8 cellular contexts compared by ENCODE assay signal in the genomic region with DNA sequence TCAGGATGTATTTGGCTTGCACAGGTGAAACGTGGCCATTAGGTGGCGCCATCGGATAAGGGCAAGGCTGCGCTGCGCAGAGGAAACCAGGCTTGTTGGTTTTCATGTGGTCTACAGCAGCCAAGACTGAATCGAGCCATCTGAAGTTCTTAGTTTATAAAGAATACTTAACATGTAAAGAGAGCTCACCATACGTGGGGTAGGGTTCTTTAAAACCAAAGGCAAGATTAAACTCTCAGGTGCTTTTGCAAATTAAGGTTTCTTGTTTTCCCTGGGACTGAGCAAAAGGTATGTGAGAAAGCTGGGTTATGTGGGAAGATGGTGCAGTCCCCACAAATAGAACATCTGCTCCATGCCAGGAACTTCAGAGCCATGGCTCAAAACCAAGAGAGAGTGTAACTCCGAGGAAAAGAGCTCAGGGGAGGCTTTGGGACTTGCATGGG. TPM values are rescaled to one million over a fixed set of nuclear protein-coding genes. Genes with fewer than 3 reads are reported as not detected.
A peak's percentile ranks its signal among the peaks of the same experiment; 100 is the strongest.
DNase-seq lines count a peak whose midpoint lies in the region; ATAC-seq and TF ChIP-seq lines count a peak whose summit lies in the region.

No MANE protein-coding gene starts in this region.

- no peak overlapping the region for H2AK5ac ChIP-seq in neuronal stem cell (ENCODE audit: low read depth, low read length)

- no peak overlapping the region for H2BK15ac ChIP-seq in neuronal stem cell (ENCODE audit: low read length)

- H3K4me2 ChIP-seq in neuronal stem cell (ENCODE audit: insufficient read depth, low read length, poor library complexity, severe bottlenecking) = no peak overlapping the region

- no CpG with 5 or more reads among the region's 8 CpGs for WGBS in neuronal stem cell (ENCODE audit: extremely low coverage in 2 of 2, insufficient read length in 2 of 2, insufficient replicate concordance in 1 of 2), 2 donors
- 0 to 1% (median 1%) methylated on average over 8 of the region's 8 CpGs for WGBS in stomach, 5 donors

- no peak overlapping the region for H3K23ac ChIP-seq in neuronal stem cell (ENCODE audit: low read depth, low read length, poor library complexity)

- H3K4me1 Mint-ChIP-seq in activated T-helper 1 cell treated with anti-CD3 and anti-CD28 coated beads, Interleukin-12 subunit alpha, Interleukin-12 subunit beta, Interleukin-2, Interleukin-4 antibody, amounts not matched to agents 30 ng/mL and 10 ng/mL and 1 ng/mL, durations not matched to agents 14 hours and 24 hours and 36 hours (ENCODE audit: low read depth) = peaks cover 7% of the 10 kb centered on the region

- H2AFZ ChIP-seq in neuronal stem cell (ENCODE audit: low read length) = peak overlapping the region; percentile 65

- H3K4ac ChIP-seq in neuronal stem cell (ENCODE audit: low read length) = no peak overlapping the region

- no peak overlapping the region for H3K9ac ChIP-seq in neuronal stem cell (ENCODE audit: low read depth, low read length, poor library complexity)

- H3K27ac ChIP-seq in neuronal stem cell (replicated peaks; ENCODE audit: low read length) = no peak overlapping the region
- H3K27ac ChIP-seq in stomach = no peak overlapping the region

- no peak overlapping the region for H2BK12ac ChIP-seq in neuronal stem cell (ENCODE audit: low read length)

- H3K9me3 ChIP-seq in neuronal stem cell (replicated peaks in 1 of 2; ENCODE audit: control insufficient read depth in 2 of 2, insufficient read depth in 1 of 2, low read depth in 1 of 2, low read length in 2 of 2) (no peaks in the 10 kb centered on the region), stomach (no peaks in the 10 kb centered on the region)

- no peak overlapping the region for H3K27ac Mint-ChIP-seq in activated T-helper 1 cell treated with anti-CD3 and anti-CD28 coated beads, Interleukin-12 subunit alpha, Interleukin-12 subunit beta, Interleukin-2, Interleukin-4 antibody, amounts not matched to agents 30 ng/mL and 10 ng/mL and 1 ng/mL, durations not matched to agents 14 hours and 24 hours and 36 hours

- no peak overlapping the region for H2BK5ac ChIP-seq in neuronal stem cell (ENCODE audit: low read length)

- H3K14ac ChIP-seq in neuronal stem cell (ENCODE audit: low read length) = no peak overlapping the region

- DNase-seq in M059J (ENCODE audit: low read depth) (peak; percentile 76), RPMI7951 (ENCODE audit: low read depth) (peak; percentile 72), fibroblast of the aortic adventitia (ENCODE audit: low read depth) (peak; percentile 93), neuronal stem cell (ENCODE audit: low spot score) (peak; percentile 86), stomach (peak; percentile 93)
- DNase-seq in activated T-helper 1 cell treated with anti-CD3 and anti-CD28 coated beads, Interleukin-12 subunit alpha, Interleukin-12 subunit beta, Interleukin-2, Interleukin-4 antibody, amounts not matched to agents 30 ng/mL and 10 ng/mL and 1 ng/mL, durations not matched to agents 14 hours and 24 hours and 36 hours (ENCODE audit: low spot score) = peak; percentile 80

- intact Hi-C loops in activated T-helper 1 cell treated with anti-CD3 and anti-CD28 coated beads, Interleukin-12 subunit alpha, Interleukin-12 subunit beta, Interleukin-2, Interleukin-4 antibody, amounts not matched to agents 30 ng/mL and 10 ng/mL and 1 ng/mL, durations not matched to agents 14 hours and 24 hours and 36 hours (cut with micrococcal nuclease) = loop anchor here (1.0 to 5.0 kb wide), 6 partner anchors 23 to 681 kb away; a partner anchor contains a TSS
- intact Hi-C loops in stomach (cut with DNase I; ENCODE audit: low total_unique reads) = no loop called here

- no peaks in the 10 kb centered on the region for H3K36me3 Mint-ChIP-seq in activated T-helper 1 cell treated with anti-CD3 and anti-CD28 coated beads, Interleukin-12 subunit alpha, Interleukin-12 subunit beta, Interleukin-2, Interleukin-4 antibody, amounts not matched to agents 30 ng/mL and 10 ng/mL and 1 ng/mL, durations not matched to agents 14 hours and 24 hours and 36 hours (ENCODE audit: low read depth)

- TF ChIP-seq CTCF in GM12875 (IDR thresholded peaks at IDR 0.05; ENCODE audit: borderline replicate concordance, insufficient read depth, low read depth, low read length) (peak; percentile 93), fibroblast of the aortic adventitia (IDR thresholded peaks at IDR 0.05; ENCODE audit: insufficient read depth, low read length) (peak; percentile 99), stomach (IDR thresholded peaks at IDR 0.05) (peak in 6 of 7 experiments; percentile 12 to 97 (median 92))

- no peak for TF ChIP-seq EP300 in stomach (IDR thresholded peaks at IDR 0.05)

- H3K18ac ChIP-seq in neuronal stem cell (ENCODE audit: low read length) = no peak overlapping the region

- H3K9me3 Mint-ChIP-seq in activated T-helper 1 cell treated with anti-CD3 and anti-CD28 coated beads, Interleukin-12 subunit alpha, Interleukin-12 subunit beta, Interleukin-2, Interleukin-4 antibody, amounts not matched to agents 30 ng/mL and 10 ng/mL and 1 ng/mL, durations not matched to agents 14 hours and 24 hours and 36 hours = no peaks in the 10 kb centered on the region

- H3K4me1 ChIP-seq in neuronal stem cell (ENCODE audit: control insufficient read depth in 2 of 2, insufficient read depth in 1 of 2, low read depth in 1 of 2, low read length in 2 of 2) = no peaks in the 10 kb centered on the region
- peaks cover 4 to 12% (median 5%) of the 10 kb centered on the region in 4 donors for H3K4me1 ChIP-seq in stomach

- H4K8ac ChIP-seq in neuronal stem cell (ENCODE audit: low read depth, low read length) = no peak overlapping the region

- H4K91ac ChIP-seq in neuronal stem cell (ENCODE audit: low read depth, low read length, poor library complexity) = no peak overlapping the region

- H3K4me3 Mint-ChIP-seq in activated T-helper 1 cell treated with anti-CD3 and anti-CD28 coated beads, Interleukin-12 subunit alpha, Interleukin-12 subunit beta, Interleukin-2, Interleukin-4 antibody, amounts not matched to agents 30 ng/mL and 10 ng/mL and 1 ng/mL, durations not matched to agents 14 hours and 24 hours and 36 hours = no peak overlapping the region

- peaks cover 3% of the 10 kb centered on the region for H3K27me3 Mint-ChIP-seq in activated T-helper 1 cell treated with anti-CD3 and anti-CD28 coated beads, Interleukin-12 subunit alpha, Interleukin-12 subunit beta, Interleukin-2, Interleukin-4 antibody, amounts not matched to agents 30 ng/mL and 10 ng/mL and 1 ng/mL, durations not matched to agents 14 hours and 24 hours and 36 hours (ENCODE audit: insufficient read depth)

- H3K4me3 ChIP-seq in GM12875 (ENCODE audit: low read depth, low read length) (no peak overlapping the region), fibroblast of the aortic adventitia (ENCODE audit: low read depth, low read length) (no peak overlapping the region), neuronal stem cell (ENCODE audit: low read length in 2 of 2) (no peak overlapping the region), stomach (no peak overlapping the region)

- no peaks in the 10 kb centered on the region for H3K79me1 ChIP-seq in neuronal stem cell (ENCODE audit: low read depth, low read length)

- ATAC-seq in GM18517 (IDR thresholded peaks at IDR 0.05; ENCODE audit: unreplicated experiment) = no peak

- peaks cover 0 to 2% (median 0%) of the 10 kb centered on the region in 3 experiments for H3K27me3 ChIP-seq in neuronal stem cell (ENCODE audit: control insufficient read depth in 3 of 3, insufficient read depth in 3 of 3, low read depth in 1 of 3, low read length in 3 of 3)
- H3K27me3 ChIP-seq in stomach = peaks cover 0 to 3% (median 0%) of the 10 kb centered on the region in 3 donors

- no peak overlapping the region for H2BK120ac ChIP-seq in neuronal stem cell (ENCODE audit: low read depth, low read length)

- no peaks in the 10 kb centered on the region for H3K36me3 ChIP-seq in neuronal stem cell (replicated peaks in 1 of 2; ENCODE audit: control insufficient read depth in 2 of 2, insufficient read depth in 2 of 2, low read length in 2 of 2)
- H3K36me3 ChIP-seq in stomach = no peaks in the 10 kb centered on the region

- no peak for TF ChIP-seq POLR2A in stomach (IDR thresholded peaks at IDR 0.05)

RNA-seq across cellular contexts. Expression of a gene that starts 9.3 kb away (rescaled TPM):
- total RNA-seq in M059J (2014; rRNA removed; shearing (Covaris generic)) = not detected in 2 replicates
- not detected in 2 replicates for total RNA-seq in RPMI7951 (2014; rRNA removed; shearing (Covaris generic))
- 0.15 and 0.57 TPM in 2 replicates for total RNA-seq in activated T-helper 1 cell treated with anti-CD3 and anti-CD28 coated beads, Interleukin-12 subunit alpha, Interleukin-12 subunit beta, Interleukin-2, Interleukin-4 antibody, amounts not matched to agents 30 ng/mL and 10 ng/mL and 1 ng/mL, durations not matched to agents 14 hours and 24 hours and 36 hours
- total RNA-seq in fibroblast of the aortic adventitia (ENCODE audit: low replicate concordance) (not detected in 2 replicates), stomach (not detected)
- 0.04 TPM for polyA plus RNA-seq in neuronal stem cell (2013, experiment 1 of 2)
- 0.04 TPM for polyA plus RNA-seq in neuronal stem cell (2013, experiment 2 of 2)
- not detected for polyA plus RNA-seq in stomach

RNA-seq across cellular contexts. Expression of a gene that starts 22.1 kb away (rescaled TPM):
- 26.0 and 83.2 TPM in 2 replicates for total RNA-seq in M059J (2014; rRNA removed; shearing (Covaris generic))
- total RNA-seq in RPMI7951 (2014; rRNA removed; shearing (Covaris generic)) = 35.6 and 41.8 TPM in 2 replicates
- total RNA-seq in activated T-helper 1 cell treated with anti-CD3 and anti-CD28 coated beads, Interleukin-12 subunit alpha, Interleukin-12 subunit beta, Interleukin-2, Interleukin-4 antibody, amounts not matched to agents 30 ng/mL and 10 ng/mL and 1 ng/mL, durations not matched to agents 14 hours and 24 hours and 36 hours = 306 and 332 TPM in 2 replicates
- total RNA-seq in fibroblast of the aortic adventitia (ENCODE audit: low replicate concordance) (9.1 and 42.7 TPM in 2 replicates), stomach (100 to 1,000 TPM in 1 of 5 donors, 10 to 100 TPM in 3, 1 to 10 TPM in 1; 9.0 to 108 (median 34.4) TPM)
- 135 TPM for polyA plus RNA-seq in neuronal stem cell (2013, experiment 1 of 2)
- 132 TPM for polyA plus RNA-seq in neuronal stem cell (2013, experiment 2 of 2)
- 100 to 1,000 TPM in 1 of 3 donors, 10 to 100 TPM in 2; 78.5 to 149 (median 91.8) TPM for polyA plus RNA-seq in stomach

RNA-seq across cellular contexts. Expression of a gene that starts 25.3 kb away (rescaled TPM):
- 70.2 and 106 TPM in 2 replicates for total RNA-seq in M059J (2014; rRNA removed; shearing (Covaris generic))
- total RNA-seq in RPMI7951 (2014; rRNA removed; shearing (Covaris generic)) = 69.6 and 74.4 TPM in 2 replicates
- 197 TPM in 2 replicates for total RNA-seq in activated T-helper 1 cell treated with anti-CD3 and anti-CD28 coated beads, Interleukin-12 subunit alpha, Interleukin-12 subunit beta, Interleukin-2, Interleukin-4 antibody, amounts not matched to agents 30 ng/mL and 10 ng/mL and 1 ng/mL, durations not matched to agents 14 hours and 24 hours and 36 hours
- total RNA-seq in fibroblast of the aortic adventitia (ENCODE audit: low replicate concordance) (66.1 and 161 TPM in 2 replicates), stomach (100 to 1,000 TPM in 4 of 5 donors, 10 to 100 TPM in 1; 68.8 to 243 (median 159) TPM)
- polyA plus RNA-seq in neuronal stem cell (2013, experiment 1 of 2) = 260 TPM
- polyA plus RNA-seq in neuronal stem cell (2013, experiment 2 of 2) = 261 TPM
- polyA plus RNA-seq in stomach = 100 to 1,000 TPM in 2 of 3 donors, 10 to 100 TPM in 1; 85.3 to 102 (median 100) TPM
